ENCODE assay signal across 8 cellular contexts in the genomic region with DNA sequence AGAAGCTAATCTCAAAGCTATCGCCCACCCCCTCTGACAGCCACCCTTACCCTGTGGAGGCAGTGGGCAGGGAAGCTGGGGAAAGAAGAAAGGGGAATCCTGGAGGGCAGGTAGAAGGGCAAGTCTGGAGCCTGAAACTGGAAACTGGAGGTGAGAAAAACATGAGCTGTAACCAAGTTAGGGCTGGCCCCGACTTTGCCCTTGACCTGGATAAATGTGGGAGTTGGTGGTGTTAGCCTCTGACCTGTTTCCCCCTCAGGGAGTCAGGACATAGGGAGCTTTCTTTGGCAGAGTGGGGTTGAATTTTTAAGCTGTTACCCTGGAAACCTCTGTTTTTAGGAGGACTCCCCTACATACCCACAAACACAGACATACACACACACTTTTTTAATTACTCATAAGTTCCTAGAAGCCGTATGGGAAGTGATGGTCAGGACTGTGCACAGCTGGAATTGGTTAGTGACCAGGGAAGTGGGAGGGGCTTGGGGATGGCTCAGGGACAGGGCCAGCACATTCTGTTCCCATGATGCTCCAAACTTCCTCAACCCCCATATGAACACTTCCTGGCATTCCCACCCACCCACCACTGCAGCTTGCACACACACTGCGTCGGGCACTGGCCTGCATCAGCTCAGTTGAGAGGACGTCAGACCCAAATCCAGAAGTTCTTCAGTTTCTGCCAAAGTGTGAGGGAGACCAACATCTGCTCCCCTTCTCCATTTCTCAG. TPM values are rescaled to one million over a fixed set of nuclear protein-coding genes. Genes with fewer than 3 reads are reported as not detected.
DNase-seq lines count a peak whose midpoint lies in the region; ATAC-seq and TF ChIP-seq lines count a peak whose summit lies in the region.

No MANE protein-coding gene starts in this region.

- no peaks in the 10 kb centered on the region for H3K36me3 Mint-ChIP-seq in MCF 10A (ENCODE audit: insufficient read depth, unreplicated experiment)

- peak overlapping the region; percentile 99 for H3K27ac Mint-ChIP-seq in MCF 10A (ENCODE audit: low read depth, unreplicated experiment)

- no peak for TF ChIP-seq POLR2A in stomach (IDR thresholded peaks at IDR 0.05)

- H3K4me1 Mint-ChIP-seq in MCF 10A (ENCODE audit: insufficient read depth, unreplicated experiment): peaks cover 20% of the 10 kb centered on the region

- H3K79me2 ChIP-seq in ACC112 (ENCODE audit: control insufficient read depth, insufficient read depth, low read length, unreplicated experiment): no peaks in the 10 kb centered on the region

- TF ChIP-seq EP300 in stomach (IDR thresholded peaks at IDR 0.05): peak; percentile 95

- H3K4me1 ChIP-seq in ACC112 (ENCODE audit: control insufficient read depth, insufficient read depth, low read length, unreplicated experiment) (peaks cover 60% of the 10 kb centered on the region), stomach (peaks cover 0 to 12% (median 6%) of the 10 kb centered on the region in 4 donors)

- CTCF ChIA-PET in MCF 10A (lab: Yijun Ruan, JAX): interaction anchor here (0.5 to 1.2 kb wide), 7 partner anchors 18 to 134 kb away, joined by 3 to 5 read pairs (median 4); a partner anchor contains a TSS

- TF ChIP-seq CTCF in MCF 10A (IDR thresholded peaks at IDR 0.05; ENCODE audit: unreplicated experiment) (no peak), stomach (IDR thresholded peaks at IDR 0.05) (no peak)

- WGBS in stomach, 5 donors: 41 to 49% (median 44%) methylated on average over 6 of the region's 6 CpGs

- H2AFZ ChIP-seq in ACC112 (ENCODE audit: low read length, unreplicated experiment): no peak overlapping the region

- no peaks in the 10 kb centered on the region for H3K9me3 Mint-ChIP-seq in MCF 10A (ENCODE audit: unreplicated experiment)

- TSS peak; percentile 97 for BruUV-seq in MCF 10A (replicated peaks; lab: Mats Ljungman, UMichigan)

- H3K36me3 ChIP-seq in ACC112 (ENCODE audit: insufficient read depth, low read length) (no peaks in the 10 kb centered on the region), stomach (no peaks in the 10 kb centered on the region)

- H3K27me3 Mint-ChIP-seq in MCF 10A (ENCODE audit: insufficient read depth, unreplicated experiment): no peaks in the 10 kb centered on the region

- ATAC-seq in left lobe of liver (peak; percentile 82), GM21619 (IDR thresholded peaks at IDR 0.05; ENCODE audit: unreplicated experiment) (no peak), GM18861 (IDR thresholded peaks at IDR 0.05; ENCODE audit: unreplicated experiment) (no peak)

- POLR2A ChIA-PET in MCF 10A (lab: Yijun Ruan, JAX): interaction anchor here (0.6 to 2.2 kb wide), 15 partner anchors 10 to 1394 kb away, joined by 3 to 12 read pairs (median 3); a partner anchor contains a TSS

- intact Hi-C loops in MCF 10A (cut with micrococcal nuclease): loop anchor here (1.0 kb wide), 2 partner anchors 18 to 80 kb away; a partner anchor contains a TSS
- intact Hi-C loops in stomach (cut with DNase I; ENCODE audit: low total_unique reads): no loop called here

- peak overlapping the region; percentile 70 for H3K4me3 ChIP-seq in ACC112 (ENCODE audit: low read depth, low read length)
- no peak overlapping the region for H3K4me3 ChIP-seq in stomach

- H3K27ac ChIP-seq in ACC112 (ENCODE audit: low read depth, low read length) (peak overlapping the region; percentile 100), stomach (peak overlapping the region; percentile 62 to 95 (median 87))

- H3K4me3 Mint-ChIP-seq in MCF 10A (ENCODE audit: unreplicated experiment): peak overlapping the region; percentile 52

- DNase-seq in NCI-H226 (peak; percentile 63), MCF 10A (ENCODE audit: unreplicated experiment) (peak; percentile 97), left lobe of liver (ENCODE audit: low spot score) (peak; percentile 58), stomach (peak; percentile 66), NCI-H2029 treated with DMSO at 0.1 percent for 48 hours (lab: John Stamatoyannopoulos, UW) (no peak)

- H3K27me3 ChIP-seq in ACC112 (ENCODE audit: insufficient read depth, low read length) (no peaks in the 10 kb centered on the region), stomach (peaks cover 0 to 19% (median 0%) of the 10 kb centered on the region in 3 donors)

- H3K9me3 ChIP-seq in stomach: no peaks in the 10 kb centered on the region

RNA-seq across cellular contexts. Expression of a gene that starts 5.0 kb away (rescaled TPM):
- total RNA-seq in MCF 10A (2022): 3.3 and 3.7 TPM in 2 replicates
- 2.2 TPM for total RNA-seq in left lobe of liver
- total RNA-seq in stomach: 10 to 100 TPM in 3 of 5 donors, 1 to 10 TPM in 2; 7.8 to 18.0 (median 11.6) TPM
- 10 to 100 TPM in 1 of 3 donors, 1 to 10 TPM in 2; 2.7 to 13.0 (median 5.8) TPM for polyA plus RNA-seq in stomach

RNA-seq across cellular contexts. Expression of a gene that starts 18.4 kb away (rescaled TPM):
- total RNA-seq in MCF 10A (2022) (27.3 and 29.9 TPM in 2 replicates), left lobe of liver (14.2 TPM), stomach (10 to 100 TPM in 3 of 5 donors, 1 to 10 TPM in 2; 7.2 to 30.8 (median 12.5) TPM)
- 10 to 100 TPM in 2 of 3 donors, 1 to 10 TPM in 1; 7.8 to 14.0 (median 10.5) TPM for polyA plus RNA-seq in stomach

RNA-seq across cellular contexts. Expression of a gene that starts 29.9 kb away (rescaled TPM):
- total RNA-seq in MCF 10A (2022): 54.6 and 55.9 TPM in 2 replicates
- 28.4 TPM for total RNA-seq in left lobe of liver
- total RNA-seq in stomach: 10 to 100 TPM in 1 of 5 donors, 1 to 10 TPM in 2, under 1 TPM in 1, not detected in 1; 0.89 to 12.7 (median 4.3) TPM
- polyA plus RNA-seq in stomach: 10 to 100 TPM; 16.8 to 53.9 (median 33.7) TPM

RNA-seq across cellular contexts. Expression of a gene that starts 30.2 kb away (rescaled TPM):
- 39.2 and 61.1 TPM in 2 replicates for total RNA-seq in MCF 10A (2022)
- total RNA-seq in left lobe of liver: 11.9 TPM
- total RNA-seq in stomach: 100 to 1,000 TPM in 1 of 5 donors, 10 to 100 TPM in 4; 16.1 to 200 (median 60.1) TPM
- 10 to 100 TPM; 93.1 to 99.3 (median 94.2) TPM for polyA plus RNA-seq in stomach
